Comparison of ENCODE assay signal across 9 cellular contexts in genomic region chr11:59968395-59968783, GRCh38. TPM values are rescaled to one million over a fixed set of nuclear protein-coding genes. Genes with fewer than 3 reads are reported as not detected.
"Had no signal": no experiment of that assay in that cellular context is flagged by ENCODE, and none has a peak within 500 bp of the region (broad histone marks: within the 10 kb centered on the region; RNA-seq: fewer than 3 reads in every experiment).

No MANE protein-coding gene starts in this region.

- ATAC-seq: GM12878 had no signal

- H3K4me3 ChIP-seq: GM12878 had no signal

- FAIRE-seq: G401.6, GM12878, GM12891, GM12892, GM18507, GM19239 had no signal

- DNase-seq: GDM1, GF-D8 had no signal

RNA-seq across cellular contexts. Expression of gene OOSP4A, which starts 4.6 kb away (rescaled TPM):
- total RNA-seq: G401, GM12878 had no signal
- polyA plus RNA-seq: GM12878 had no signal

RNA-seq across cellular contexts. Expression of gene OOSP1, which starts 30.2 kb away (rescaled TPM):
- total RNA-seq: G401, GM12878 had no signal
- polyA plus RNA-seq: GM12878 had no signal

RNA-seq across cellular contexts. Expression of gene OOSP4B, which starts 48.6 kb away (rescaled TPM):
- total RNA-seq: G401, GM12878 had no signal
- polyA plus RNA-seq: GM12878 had no signal
